Comparison of ENCODE assay signal across 1 cellular context in genomic region chr16:8868272-8869211, GRCh38.
TF ChIP-seq lines count a peak whose summit lies in the region.

TSS of gene CARHSP1 (minus strand) at chr16:8869006. CDS start at chr16:8859328, 9,678 bp downstream.

TF ChIP-seq in HepG2, 621 proteins besides CTCF, POLR2A, EP300 and RAD21 (continued from another document and continues in another):
- no peak for TF ChIP-seq HNRNPL (IDR thresholded peaks at IDR 0.05; ENCODE audit: low read depth, low read length)
- TF ChIP-seq RBAK (CRISPR knock-in tag; IDR thresholded peaks at IDR 0.05): peak; percentile 65; the same call in 1 of the 2 replicates
- TF ChIP-seq ELF4 (CRISPR knock-in tag; IDR thresholded peaks at IDR 0.05; ENCODE audit: borderline replicate concordance): no peak; the same call in 1 of the 2 replicates
- no peak; the same call in 1 of the 2 replicates for TF ChIP-seq ZNF710 (CRISPR knock-in tag; IDR thresholded peaks at IDR 0.05; ENCODE audit: borderline replicate concordance)
- peak; percentile 84 for TF ChIP-seq ZNF160 (CRISPR knock-in tag; IDR thresholded peaks at IDR 0.05)
- no peak for TF ChIP-seq ZNF281 (CRISPR knock-in tag; IDR thresholded peaks at IDR 0.05; ENCODE audit: borderline replicate concordance)
- TF ChIP-seq ZXDC (CRISPR knock-in tag; IDR thresholded peaks at IDR 0.05): peak; percentile 31
- TF ChIP-seq CHCHD3 (CRISPR knock-in tag; IDR thresholded peaks at IDR 0.05): no peak
- TF ChIP-seq NFIB (CRISPR knock-in tag; IDR thresholded peaks at IDR 0.05; ENCODE audit: borderline replicate concordance): no peak
- no peak for TF ChIP-seq MED1 (CRISPR knock-in tag; IDR thresholded peaks at IDR 0.05)
- no peak for TF ChIP-seq HMGA1 (CRISPR knock-in tag; conservative IDR thresholded peaks at IDR 0.05)
- TF ChIP-seq POLR2AphosphoS5 (IDR thresholded peaks at IDR 0.05; ENCODE audit: low read depth, low read length): peak; percentile 92
- no peak for TF ChIP-seq ATRX (CRISPR knock-in tag; IDR thresholded peaks at IDR 0.05; ENCODE audit: borderline replicate concordance)
- TF ChIP-seq PLRG1 (conservative IDR thresholded peaks at IDR 0.05): no peak
- TF ChIP-seq HNRNPK (IDR thresholded peaks at IDR 0.05; ENCODE audit: low read depth, low read length, poor library complexity, severe bottlenecking): peak; percentile 69
- peak; percentile 63; the same call in 1 of the 2 replicates for TF ChIP-seq GATA4 (IDR thresholded peaks at IDR 0.05; ENCODE audit: borderline replicate concordance, low read depth)
- TF ChIP-seq ZNF772 (CRISPR knock-in tag; IDR thresholded peaks at IDR 0.05): no peak; the same call in 1 of the 2 replicates
- peak; percentile 72 to 86; a peak in 2 of 4 replicates for TF ChIP-seq KLF16 (CRISPR knock-in tag; IDR thresholded peaks at IDR 0.05)
- TF ChIP-seq ZNF737 (CRISPR knock-in tag; IDR thresholded peaks at IDR 0.05; ENCODE audit: borderline replicate concordance): no peak
- no peak for TF ChIP-seq HDAC6 (IDR thresholded peaks at IDR 0.05; ENCODE audit: low read depth, low read length)
- TF ChIP-seq XRCC5 (optimal IDR thresholded peaks at IDR 0.05; ENCODE audit: low read length): peak; percentile 65
- no peak; the same call in 1 of the 2 replicates for TF ChIP-seq PHF20 (CRISPR knock-in tag; IDR thresholded peaks at IDR 0.05)
- no peak for TF ChIP-seq HNRNPH1 (optimal IDR thresholded peaks at IDR 0.05; ENCODE audit: low read depth, low read length)
- no peak; the same call in 1 of the 2 replicates for TF ChIP-seq SAFB2 (CRISPR knock-in tag; IDR thresholded peaks at IDR 0.05; ENCODE audit: borderline replicate concordance, low read depth)
- no peak for TF ChIP-seq SOX6 (IDR thresholded peaks at IDR 0.05)
- 0 out of 2 replicates have a peak, but pooled peaks have one; percentile 12 for TF ChIP-seq SOX6 (CRISPR knock-in tag; IDR thresholded peaks at IDR 0.05)
- TF ChIP-seq ZNF782 (CRISPR knock-in tag; IDR thresholded peaks at IDR 0.05; ENCODE audit: borderline replicate concordance): no peak
- TF ChIP-seq ZNF326 (CRISPR knock-in tag; IDR thresholded peaks at IDR 0.05; ENCODE audit: borderline replicate concordance): no peak
- TF ChIP-seq BRD4 (CRISPR knock-in tag; IDR thresholded peaks at IDR 0.05): no peak
- no peak for TF ChIP-seq SCMH1 (CRISPR knock-in tag; IDR thresholded peaks at IDR 0.05; ENCODE audit: borderline replicate concordance)
- no peak; the same call in 1 of the 2 replicates for TF ChIP-seq ETS1 (CRISPR knock-in tag; IDR thresholded peaks at IDR 0.05)
- no peak for TF ChIP-seq XBP1 (CRISPR knock-in tag; IDR thresholded peaks at IDR 0.05)
- no peak for TF ChIP-seq LCORL (IDR thresholded peaks at IDR 0.05)
- no peak; the same call in 1 of the 2 replicates for TF ChIP-seq LCORL (CRISPR knock-in tag; IDR thresholded peaks at IDR 0.05)
- TF ChIP-seq MAX (IDR thresholded peaks at IDR 0.05): no peak
- TF ChIP-seq ZC3H13 (CRISPR knock-in tag; IDR thresholded peaks at IDR 0.05): no peak
- TF ChIP-seq TOPORS (CRISPR knock-in tag; IDR thresholded peaks at IDR 0.05): peak; percentile 66; the same call in 1 of the 2 replicates
- TF ChIP-seq GFI1 (CRISPR knock-in tag; IDR thresholded peaks at IDR 0.05; ENCODE audit: borderline replicate concordance): no peak
- TF ChIP-seq SPEN (CRISPR knock-in tag; IDR thresholded peaks at IDR 0.05; ENCODE audit: low read depth): peak; percentile 76
- peak; percentile 78; the same call in 1 of the 2 replicates for TF ChIP-seq DMAP1 (CRISPR knock-in tag; IDR thresholded peaks at IDR 0.05)
- no peak for TF ChIP-seq KAT2B (IDR thresholded peaks at IDR 0.05; ENCODE audit: borderline replicate concordance, low read depth, low read length)
- TF ChIP-seq ARNT2 (CRISPR knock-in tag; IDR thresholded peaks at IDR 0.05; ENCODE audit: low read depth): 0 out of 2 replicates have a peak, but pooled peaks have one; percentile 42
- TF ChIP-seq HDAC1 (CRISPR knock-in tag; IDR thresholded peaks at IDR 0.05): peak; percentile 79; the same call in 1 of the 2 replicates
- no peak for TF ChIP-seq SRSF9 (IDR thresholded peaks at IDR 0.05; ENCODE audit: borderline replicate concordance, insufficient read depth, low read depth, low read length, poor library complexity, severe bottlenecking)
- TF ChIP-seq MATR3 (CRISPR knock-in tag; IDR thresholded peaks at IDR 0.05): no peak
- TF ChIP-seq ZNF136 (CRISPR knock-in tag; IDR thresholded peaks at IDR 0.05; ENCODE audit: low read depth): no peak; the same call in 1 of the 2 replicates
- no peak for TF ChIP-seq ZKSCAN1 (IDR thresholded peaks at IDR 0.05; ENCODE audit: low read length)
- no peak for TF ChIP-seq FOXP1 (IDR thresholded peaks at IDR 0.05)
- no peak for TF ChIP-seq FOXP1 (CRISPR knock-in tag; IDR thresholded peaks at IDR 0.05)
- TF ChIP-seq ZNF362 (CRISPR knock-in tag; IDR thresholded peaks at IDR 0.05; ENCODE audit: borderline replicate concordance): no peak; the same call in 1 of the 2 replicates
- peak; percentile 61; the same call in 1 of the 2 replicates for TF ChIP-seq ZNF101 (CRISPR knock-in tag; IDR thresholded peaks at IDR 0.05; ENCODE audit: borderline replicate concordance, low read depth)
- TF ChIP-seq TBX2 (CRISPR knock-in tag; IDR thresholded peaks at IDR 0.05; ENCODE audit: borderline replicate concordance): peak; percentile 65; the same call in 1 of the 2 replicates
- 0 out of 2 replicates have a peak, but pooled peaks have one; percentile 10 for TF ChIP-seq KAT8 (CRISPR knock-in tag; IDR thresholded peaks at IDR 0.05)
- TF ChIP-seq MXD4 (CRISPR knock-in tag; IDR thresholded peaks at IDR 0.05): peak; percentile 18; the same call in 1 of the 2 replicates
- TF ChIP-seq LRRFIP1 (CRISPR knock-in tag; conservative IDR thresholded peaks at IDR 0.05): no peak
- TF ChIP-seq MYC (CRISPR knock-in tag; IDR thresholded peaks at IDR 0.05; ENCODE audit: borderline replicate concordance): no peak; the same call in 1 of the 2 replicates
- TF ChIP-seq MLX (CRISPR knock-in tag; IDR thresholded peaks at IDR 0.05): no peak; the same call in 1 of the 2 replicates
- no peak for TF ChIP-seq SP140L (CRISPR knock-in tag; IDR thresholded peaks at IDR 0.05; ENCODE audit: borderline replicate concordance)
- no peak for TF ChIP-seq ATF7 (IDR thresholded peaks at IDR 0.05)
- TF ChIP-seq ATF7 (CRISPR knock-in tag; IDR thresholded peaks at IDR 0.05): peak; percentile 58; the same call in 1 of the 2 replicates
- no peak for TF ChIP-seq EHMT2 (IDR thresholded peaks at IDR 0.05; ENCODE audit: borderline replicate concordance, low read depth, low read length)
- TF ChIP-seq SP2 (CRISPR knock-in tag; IDR thresholded peaks at IDR 0.05): peak; percentile 59; the same call in 1 of the 2 replicates
- TF ChIP-seq ZNF343 (CRISPR knock-in tag; IDR thresholded peaks at IDR 0.05): peak; percentile 87
